In genomic region chr7:112079122-112079521, GRCh38 we compare ENCODE assay signal across 18 cellular contexts.
DNase-seq lines count a peak whose midpoint lies in the region; ATAC-seq and TF ChIP-seq lines count a peak whose summit lies in the region.
"Had no signal": no experiment of that assay in that cellular context is flagged by ENCODE, and none has a peak within 500 bp of the region (broad histone marks: within the 10 kb centered on the region; RNA-seq: fewer than 3 reads in every experiment).

No MANE protein-coding gene starts in this region.

- H3K36me3 ChIP-seq in GM23248 (ENCODE audit: low read depth) (no peaks in the 10 kb centered on the region), right lobe of liver (no peaks in the 10 kb centered on the region), upper lobe of right lung (no peaks in the 10 kb centered on the region), thyroid gland (no peaks in the 10 kb centered on the region)
- H3K36me3 ChIP-seq: HAP-1, SJSA1 had no signal

- H3K9me3 ChIP-seq in GM23248 (ENCODE audit: low read depth): no peaks in the 10 kb centered on the region
- no peaks in the 10 kb centered on the region for H3K9me3 ChIP-seq in right lobe of liver
- no peaks in the 10 kb centered on the region for H3K9me3 ChIP-seq in upper lobe of right lung
- no peaks in the 10 kb centered on the region for H3K9me3 ChIP-seq in thyroid gland
- H3K9me3 ChIP-seq: HAP-1, SJSA1 had no signal

- no peaks in the 10 kb centered on the region for H3K27me3 Mint-ChIP-seq in chondrocyte (ENCODE audit: low read depth)
- H3K27me3 Mint-ChIP-seq: B cell had no signal

- WGBS in GM23248 (ENCODE audit: low coverage in 1 of 2, low lambda C conversion rate in 2 of 2, missing lambda C conversion rate in 2 of 2), 2 experiments: 91 to 100% methylated on average over 1 of the region's 1 CpG
- 33% methylated on average over 1 of the region's 1 CpG for WGBS in right lobe of liver (ENCODE audit: insufficient coverage, low coverage, low lambda C conversion rate, missing lambda C conversion rate)
- WGBS in thyroid gland, 2 donors: 82 to 91% methylated on average over 1 of the region's 1 CpG

- peak overlapping the region; percentile 57 for H3K27ac Mint-ChIP-seq in chondrocyte (ENCODE audit: unreplicated experiment)
- H3K27ac Mint-ChIP-seq: B cell; CD8-positive, alpha-beta T cell had no signal

- peaks cover 13% of the 10 kb centered on the region; the same call in 1 of the 2 replicates for H3F3A ChIP-seq in GM23248 (ENCODE audit: insufficient read depth)

- no peak overlapping the region for H3K4me3 Mint-ChIP-seq in chondrocyte (ENCODE audit: unreplicated experiment)
- H3K4me3 Mint-ChIP-seq: B cell; CD8-positive, alpha-beta T cell had no signal

- no peak for TF ChIP-seq CTCF in chondrocyte (IDR thresholded peaks at IDR 0.05)
- TF ChIP-seq CTCF in right lobe of liver (IDR thresholded peaks at IDR 0.05): no peak
- TF ChIP-seq CTCF in upper lobe of right lung (IDR thresholded peaks at IDR 0.05): no peak
- TF ChIP-seq CTCF in thyroid gland (IDR thresholded peaks at IDR 0.05): no peak

- H3K9me3 Mint-ChIP-seq in chondrocyte (ENCODE audit: low read depth): peaks cover 11% of the 10 kb centered on the region
- H3K9me3 Mint-ChIP-seq: CD8-positive, alpha-beta T cell had no signal

- DNase-seq in GM23248: no peak
- DNase-seq in chondrocyte (ENCODE audit: low spot score): no peak
- DNase-seq in right lobe of liver: no peak
- no peak for DNase-seq in upper lobe of right lung
- DNase-seq in NCI-H2029 treated with DMSO at 0.1 percent for 48 hours (lab: John Stamatoyannopoulos, UW): no peak
- no peak for DNase-seq in thyroid gland
- DNase-seq: CD8-positive, alpha-beta T cell; MV-4-11; NCI-H187 treated with DMSO at 0.1 percent for 48 hours; NCI-H2171; NCI-H446 treated with DMSO at 0.1 percent for 48 hours; NCI-H748 treated with DMSO at 0.1 percent for 48 hours had no signal

- TF ChIP-seq POLR2A in right lobe of liver (IDR thresholded peaks at IDR 0.05) (no peak), thyroid gland (IDR thresholded peaks at IDR 0.05) (no peak)

- in situ Hi-C loops in GM23248 (cut with MboI): no loop called here

- ATAC-seq in right lobe of liver (peak; percentile 24 to 57 (median 30)), upper lobe of right lung (no peak), GM18498 (IDR thresholded peaks at IDR 0.05; ENCODE audit: unreplicated experiment) (no peak)
- ATAC-seq: CD8-positive, alpha-beta T cell; K562 had no signal

- intact Hi-C loops in right lobe of liver (cut with DNase I) (no loop called here), upper lobe of right lung (cut with DNase I) (no loop called here), thyroid gland (cut with DNase I) (no loop called here)

- H3K4me2 ChIP-seq in GM23248 (ENCODE audit: unreplicated experiment): no peak overlapping the region

- H3K27ac ChIP-seq in GM23248: no peak overlapping the region
- H3K27ac ChIP-seq in right lobe of liver: peak overlapping the region in 1 of 3 donors; percentile 29
- peak overlapping the region; percentile 19 for H3K27ac ChIP-seq in upper lobe of right lung
- no peak overlapping the region for H3K27ac ChIP-seq in thyroid gland
- H3K27ac ChIP-seq: HL-60, SJSA1 had no signal

- peaks cover 7% of the 10 kb centered on the region for H3K36me3 Mint-ChIP-seq in chondrocyte (ENCODE audit: low read depth)
- H3K36me3 Mint-ChIP-seq: CD8-positive, alpha-beta T cell had no signal

- no peaks in the 10 kb centered on the region for H4K20me1 ChIP-seq in GM23248 (ENCODE audit: insufficient read depth)

- H3K27me3 ChIP-seq in GM23248 (replicated peaks; ENCODE audit: insufficient read depth) (no peaks in the 10 kb centered on the region), right lobe of liver (no peaks in the 10 kb centered on the region), upper lobe of right lung (no peaks in the 10 kb centered on the region), thyroid gland (no peaks in the 10 kb centered on the region)
- H3K27me3 ChIP-seq: SJSA1 had no signal

- peak overlapping the region; percentile 27; the same call in 1 of the 2 replicates for H2AFZ ChIP-seq in GM23248

- H3K4me1 Mint-ChIP-seq in chondrocyte (ENCODE audit: low read depth): peaks cover 62% of the 10 kb centered on the region

- H3K4me1 ChIP-seq in GM23248 (ENCODE audit: insufficient read depth) (peaks cover 17% of the 10 kb centered on the region), right lobe of liver (peaks cover 0 to 11% (median 2%) of the 10 kb centered on the region in 4 donors), upper lobe of right lung (peaks cover 30% of the 10 kb centered on the region), thyroid gland (no peaks in the 10 kb centered on the region)
- H3K4me1 ChIP-seq: HAP-1 had no signal

- no peak overlapping the region for H3K9ac ChIP-seq in GM23248

- no peaks in the 10 kb centered on the region for H3K79me2 ChIP-seq in GM23248 (ENCODE audit: insufficient read depth)

- H3K4me3 ChIP-seq in GM23248 (no peak overlapping the region), right lobe of liver (no peak overlapping the region), upper lobe of right lung (no peak overlapping the region), thyroid gland (replicated peaks in 1 of 3) (no peak overlapping the region)
- H3K4me3 ChIP-seq: HAP-1, K562, SJSA1 had no signal

- no peaks in the 10 kb centered on the region for H3K9me2 ChIP-seq in GM23248 (ENCODE audit: insufficient read depth)

Comparison
In these comparisons a context has a peak if more than half of its experiments do, and no peak if none do; other contexts are left out.
1. ATAC-seq: peak in right lobe of liver (4 of 4); none in upper lobe of right lung (single experiment) and GM18498 (single experiment).